27 cellular contexts compared by ENCODE assay signal in genomic region chr12:6694701-6695100, GRCh38. TPM values are rescaled to one million over a fixed set of nuclear protein-coding genes. Genes with fewer than 3 reads are reported as not detected.
"Had no signal": no experiment of that assay in that cellular context is flagged by ENCODE, and none has a peak within 500 bp of the region (broad histone marks: within the 10 kb centered on the region; RNA-seq: fewer than 3 reads in every experiment).

No MANE protein-coding gene starts in this region.

- H3K27me3 Mint-ChIP-seq: naive B cell had no signal

- H3K36me3 ChIP-seq: heart right ventricle, lower lobe of right lung, right lobe of liver, thoracic aorta, upper lobe of left lung had no signal

- H3K36me3 Mint-ChIP-seq: activated naive CD8-positive, alpha-beta T cell treated with anti-CD3 and anti-CD28 coated beads, Interleukin-2, amount 10 ng/mL, durations not matched to agents 7 days and 5 days; naive B cell had no signal

- H3K27ac Mint-ChIP-seq: activated naive CD4-positive, alpha-beta T cell treated with anti-CD3 and anti-CD28 coated beads for 36 hours; activated naive CD8-positive, alpha-beta T cell treated with anti-CD3 and anti-CD28 coated beads, Interleukin-2, amount 10 ng/mL, durations not matched to agents 7 days and 5 days had no signal

- H3K27ac ChIP-seq: coronary artery, heart right ventricle, lower lobe of right lung, right lobe of liver, skin epidermis, thoracic aorta, upper lobe of left lung had no signal

- H3K4me3 ChIP-seq: coronary artery, heart right ventricle, lower lobe of right lung, mucosa of descending colon, right lobe of liver, skin epidermis, thoracic aorta, upper lobe of left lung had no signal

- H3K27me3 ChIP-seq: right lobe of liver had no signal

- H3K9me3 Mint-ChIP-seq: activated naive CD4-positive, alpha-beta T cell treated with anti-CD3 and anti-CD28 coated beads for 36 hours; activated naive CD8-positive, alpha-beta T cell treated with anti-CD3 and anti-CD28 coated beads, Interleukin-2, amount 10 ng/mL, durations not matched to agents 7 days and 5 days; activated T-cell treated with anti-CD3 and anti-CD28 coated beads, Interleukin-2, amount 50 U/mL, for 4 hours; naive B cell; neural crest cell had no signal

- DNase-seq: activated CD4-positive, alpha-beta T cell treated with anti-CD3 and anti-CD28 coated beads for 1 hour; activated CD4-positive, alpha-beta T cell treated with anti-CD3 and anti-CD28 coated beads, Interleukin-2, amount 50 U/mL, for 4 hours; activated CD8-positive, alpha-beta memory T cell treated with anti-CD3 and anti-CD28 coated beads for 24 hours; activated CD8-positive, alpha-beta memory T cell treated with anti-CD3 and anti-CD28 coated beads, Interleukin-2, amount 50 U/mL, for 4 hours; activated naive CD4-positive, alpha-beta T cell treated with anti-CD3 and anti-CD28 coated beads for 36 hours; activated naive CD8-positive, alpha-beta T cell treated with anti-CD3 and anti-CD28 coated beads, Interleukin-2, amount 10 ng/mL, durations not matched to agents 7 days and 5 days; activated T-cell treated with anti-CD3 and anti-CD28 coated beads, Interleukin-2, amount 50 U/mL, for 4 hours; amniotic stem cell; cerebellar nuclear complex; heart right ventricle; kidney; lower lobe of right lung; mesendoderm; mucosa of descending colon; naive B cell; occipital lobe; right lobe of liver; stimulated activated CD4-positive, alpha-beta T cell treated with anti-CD3 and anti-CD28 coated beads, Interleukin-2, amount 100 ng/mL, for 24 hours; stimulated activated naive CD4-positive, alpha-beta T cell; T-helper 9 cell had no signal

- H3K9me3 ChIP-seq: heart right ventricle, lower lobe of right lung, mucosa of descending colon, right lobe of liver, thoracic aorta, upper lobe of left lung had no signal

- ATAC-seq: activated T-cell treated with anti-CD3 and anti-CD28 coated beads, Interleukin-2, amount 50 U/mL, for 4 hours; heart right ventricle; mucosa of descending colon had no signal

- H3K4me3 Mint-ChIP-seq: activated naive CD4-positive, alpha-beta T cell treated with anti-CD3 and anti-CD28 coated beads for 36 hours; activated T-cell treated with anti-CD3 and anti-CD28 coated beads, Interleukin-2, amount 50 U/mL, for 4 hours; neural crest cell had no signal

RNA-seq across cellular contexts. Expression of gene PIANP, which starts 5.9 kb away (rescaled TPM):
- total RNA-seq: bronchial epithelial cell, fibroblast of villous mesenchyme, right lobe of liver had no signal

RNA-seq across cellular contexts. Expression of gene ACRBP, which starts 47.5 kb away (rescaled TPM):
- total RNA-seq: fibroblast of villous mesenchyme had no signal
